ENCODE assay signal across 1 cellular context in genomic region chr5:142324377-142324870, GRCh38.
TF ChIP-seq lines count a peak whose summit lies in the region.

No MANE protein-coding gene starts in this region.

TF ChIP-seq in H1, 55 proteins besides CTCF, POLR2A, EP300 and RAD21 (continued from another document):
- TF ChIP-seq EZH2 (IDR thresholded peaks at IDR 0.05; ENCODE audit: low read depth, low read length, severe bottlenecking) (peak; percentile 2), CREB1 (IDR thresholded peaks at IDR 0.05) (0 out of 2 replicates have a peak, but pooled peaks have one; percentile 14), ASH2L (IDR thresholded peaks at IDR 0.05; ENCODE audit: low read length) (no peak)
